Comparison of ENCODE assay signal across 1 cellular context in genomic region chr22:37288521-37288920, GRCh38.
TF ChIP-seq lines count a peak whose summit lies in the region.

No MANE protein-coding gene starts in this region.

TF ChIP-seq in GM23338, 12 proteins besides CTCF, POLR2A, EP300 and RAD21:
- TF ChIP-seq EZH2 (IDR thresholded peaks at IDR 0.05; ENCODE audit: low read depth, unreplicated experiment) (no peak), JUNB (IDR thresholded peaks at IDR 0.05; ENCODE audit: unreplicated experiment) (no peak), NANOG (IDR thresholded peaks at IDR 0.05; ENCODE audit: borderline replicate concordance) (no peak), STAT1 (IDR thresholded peaks at IDR 0.05; ENCODE audit: unreplicated experiment) (no peak), EZH2phosphoT487 (IDR thresholded peaks at IDR 0.05; ENCODE audit: unreplicated experiment) (no peak), POLR2AphosphoS5 (IDR thresholded peaks at IDR 0.05; ENCODE audit: low read depth) (no peak), ZNF114 (CRISPR knock-in tag; IDR thresholded peaks at IDR 0.05) (no peak)
- TF ChIP-seq, protein P1, sequence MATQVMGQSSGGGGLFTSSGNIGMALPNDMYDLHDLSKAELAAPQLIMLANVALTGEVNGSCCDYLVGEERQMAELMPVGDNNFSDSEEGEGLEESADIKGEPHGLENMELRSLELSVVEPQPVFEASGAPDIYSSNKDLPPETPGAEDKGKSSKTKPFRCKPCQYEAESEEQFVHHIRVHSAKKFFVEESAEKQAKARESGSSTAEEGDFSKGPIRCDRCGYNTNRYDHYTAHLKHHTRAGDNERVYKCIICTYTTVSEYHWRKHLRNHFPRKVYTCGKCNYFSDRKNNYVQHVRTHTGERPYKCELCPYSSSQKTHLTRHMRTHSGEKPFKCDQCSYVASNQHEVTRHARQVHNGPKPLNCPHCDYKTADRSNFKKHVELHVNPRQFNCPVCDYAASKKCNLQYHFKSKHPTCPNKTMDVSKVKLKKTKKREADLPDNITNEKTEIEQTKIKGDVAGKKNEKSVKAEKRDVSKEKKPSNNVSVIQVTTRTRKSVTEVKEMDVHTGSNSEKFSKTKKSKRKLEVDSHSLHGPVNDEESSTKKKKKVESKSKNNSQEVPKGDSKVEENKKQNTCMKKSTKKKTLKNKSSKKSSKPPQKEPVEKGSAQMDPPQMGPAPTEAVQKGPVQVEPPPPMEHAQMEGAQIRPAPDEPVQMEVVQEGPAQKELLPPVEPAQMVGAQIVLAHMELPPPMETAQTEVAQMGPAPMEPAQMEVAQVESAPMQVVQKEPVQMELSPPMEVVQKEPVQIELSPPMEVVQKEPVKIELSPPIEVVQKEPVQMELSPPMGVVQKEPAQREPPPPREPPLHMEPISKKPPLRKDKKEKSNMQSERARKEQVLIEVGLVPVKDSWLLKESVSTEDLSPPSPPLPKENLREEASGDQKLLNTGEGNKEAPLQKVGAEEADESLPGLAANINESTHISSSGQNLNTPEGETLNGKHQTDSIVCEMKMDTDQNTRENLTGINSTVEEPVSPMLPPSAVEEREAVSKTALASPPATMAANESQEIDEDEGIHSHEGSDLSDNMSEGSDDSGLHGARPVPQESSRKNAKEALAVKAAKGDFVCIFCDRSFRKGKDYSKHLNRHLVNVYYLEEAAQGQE (IDR thresholded peaks at IDR 0.05; ENCODE audit: unreplicated experiment), result no peak
